Comparison of ENCODE assay signal across 1 cellular context in genomic region chr2:182814804-182815203, GRCh38.
TF ChIP-seq lines count a peak whose summit lies in the region.

No MANE protein-coding gene starts in this region.

TF ChIP-seq in HepG2, 621 proteins besides CTCF, POLR2A, EP300 and RAD21 (continued from another document and continues in another):
- no peak for TF ChIP-seq ZFX (CRISPR knock-in tag; IDR thresholded peaks at IDR 0.05; ENCODE audit: low read depth)
- TF ChIP-seq ZSCAN29 (CRISPR knock-in tag; conservative IDR thresholded peaks at IDR 0.05) = no peak
- no peak for TF ChIP-seq STAT5B (CRISPR knock-in tag; IDR thresholded peaks at IDR 0.05)
- TF ChIP-seq PHF8 (CRISPR knock-in tag; IDR thresholded peaks at IDR 0.05) = no peak
- TF ChIP-seq XRCC5 (optimal IDR thresholded peaks at IDR 0.05; ENCODE audit: low read length) = peak; percentile 17
- no peak for TF ChIP-seq TIGD3 (CRISPR knock-in tag; IDR thresholded peaks at IDR 0.05; ENCODE audit: borderline replicate concordance)
- peak; percentile 77 for TF ChIP-seq ARID5B (CRISPR knock-in tag; IDR thresholded peaks at IDR 0.05)
- TF ChIP-seq ISX (CRISPR knock-in tag; conservative IDR thresholded peaks at IDR 0.05) = no peak
- no peak for TF ChIP-seq MTERF4 (CRISPR knock-in tag; IDR thresholded peaks at IDR 0.05)
- no peak for TF ChIP-seq JUN (CRISPR knock-in tag; IDR thresholded peaks at IDR 0.05)
- TF ChIP-seq BCL6 (CRISPR knock-in tag; IDR thresholded peaks at IDR 0.05) = peak; percentile 84
- no peak for TF ChIP-seq ZNF280B (CRISPR knock-in tag; IDR thresholded peaks at IDR 0.05; ENCODE audit: borderline replicate concordance)
- TF ChIP-seq NCOA2 (CRISPR knock-in tag; IDR thresholded peaks at IDR 0.05) = peak; percentile 31; the same call in 1 of the 2 replicates
- no peak for TF ChIP-seq ZNF205 (CRISPR knock-in tag; IDR thresholded peaks at IDR 0.05)
- peak; percentile 36; the same call in 1 of the 2 replicates for TF ChIP-seq PATZ1 (CRISPR knock-in tag; IDR thresholded peaks at IDR 0.05)
- no peak for TF ChIP-seq ZBTB8A (CRISPR knock-in tag; IDR thresholded peaks at IDR 0.05; ENCODE audit: borderline replicate concordance, low read depth)
- no peak for TF ChIP-seq TMF1 (CRISPR knock-in tag; IDR thresholded peaks at IDR 0.05; ENCODE audit: low read depth)
- TF ChIP-seq USF2 (IDR thresholded peaks at IDR 0.05; ENCODE audit: low read depth, low read length) = no peak
- TF ChIP-seq USF2 (CRISPR knock-in tag; IDR thresholded peaks at IDR 0.05; ENCODE audit: borderline replicate concordance) = no peak
- TF ChIP-seq ZNF317 (CRISPR knock-in tag; IDR thresholded peaks at IDR 0.05) = peak; percentile 45; the same call in 1 of the 2 replicates
- TF ChIP-seq ZBTB43 (CRISPR knock-in tag; conservative IDR thresholded peaks at IDR 0.05) = no peak
- no peak for TF ChIP-seq MEIS1 (CRISPR knock-in tag; IDR thresholded peaks at IDR 0.05; ENCODE audit: borderline replicate concordance)
- TF ChIP-seq MIER3 (CRISPR knock-in tag; IDR thresholded peaks at IDR 0.05; ENCODE audit: borderline replicate concordance) = no peak
- TF ChIP-seq ZNF747 (CRISPR knock-in tag; IDR thresholded peaks at IDR 0.05; ENCODE audit: borderline replicate concordance) = no peak
- no peak for TF ChIP-seq ZNF800 (CRISPR knock-in tag; IDR thresholded peaks at IDR 0.05)
- no peak for TF ChIP-seq ZNF891 (CRISPR knock-in tag; IDR thresholded peaks at IDR 0.05)
- no peak for TF ChIP-seq ZC3H13 (CRISPR knock-in tag; IDR thresholded peaks at IDR 0.05)
- TF ChIP-seq ZNF484 (CRISPR knock-in tag; IDR thresholded peaks at IDR 0.05; ENCODE audit: borderline replicate concordance, low read depth) = no peak
- TF ChIP-seq ZBTB7A (CRISPR knock-in tag; IDR thresholded peaks at IDR 0.05) = peak; percentile 73; the same call in 1 of the 2 replicates
- TF ChIP-seq ZNF142 (CRISPR knock-in tag; IDR thresholded peaks at IDR 0.05) = no peak
- no peak for TF ChIP-seq PHF21A (CRISPR knock-in tag; IDR thresholded peaks at IDR 0.05)
- TF ChIP-seq ZNF580 (CRISPR knock-in tag; IDR thresholded peaks at IDR 0.05; ENCODE audit: borderline replicate concordance, low read depth) = no peak
- TF ChIP-seq ZNF629 (CRISPR knock-in tag; conservative IDR thresholded peaks at IDR 0.05) = peak; percentile 95
- TF ChIP-seq ATF7-NPFF (CRISPR knock-in tag; IDR thresholded peaks at IDR 0.05; ENCODE audit: low read depth) = no peak
- peak; percentile 75 for TF ChIP-seq RCOR2 (CRISPR knock-in tag; IDR thresholded peaks at IDR 0.05)
- TF ChIP-seq NCOR1 (IDR thresholded peaks at IDR 0.05; ENCODE audit: borderline replicate concordance, low read length) = peak; percentile 76
- no peak for TF ChIP-seq ZZZ3 (CRISPR knock-in tag; IDR thresholded peaks at IDR 0.05; ENCODE audit: borderline replicate concordance)
